2 cellular contexts compared by ENCODE assay signal in genomic region chr4:1192493-1193205, GRCh38.
TF ChIP-seq lines count a peak whose summit lies in the region.

No MANE protein-coding gene starts in this region.

TF ChIP-seq in IMR-90, 13 proteins besides CTCF, POLR2A, EP300 and RAD21:
- no peak for TF ChIP-seq RCOR1 (IDR thresholded peaks at IDR 0.05; ENCODE audit: insufficient replicate concordance, low read length)
- no peak for TF ChIP-seq ELK1 (IDR thresholded peaks at IDR 0.05; ENCODE audit: borderline replicate concordance, low read depth, low read length)
- TF ChIP-seq FOS (IDR thresholded peaks at IDR 0.05; ENCODE audit: low read depth, low read length) = no peak
- no peak for TF ChIP-seq CHD1 (IDR thresholded peaks at IDR 0.05; ENCODE audit: low read depth, low read length)
- TF ChIP-seq NFE2L2 (IDR thresholded peaks at IDR 0.05; ENCODE audit: low read depth, low read length) = no peak
- TF ChIP-seq MAZ (IDR thresholded peaks at IDR 0.05; ENCODE audit: borderline replicate concordance, low read depth, low read length) = no peak
- TF ChIP-seq SMC3 (IDR thresholded peaks at IDR 0.05; ENCODE audit: low read depth, low read length) = no peak
- TF ChIP-seq CEBPB (IDR thresholded peaks at IDR 0.05; ENCODE audit: low read depth, low read length) = no peak
- TF ChIP-seq BHLHE40 (IDR thresholded peaks at IDR 0.05; ENCODE audit: low read depth, low read length) = no peak
- no peak for TF ChIP-seq MAFK (IDR thresholded peaks at IDR 0.05; ENCODE audit: low read depth, low read length)
- TF ChIP-seq USF2 (IDR thresholded peaks at IDR 0.05; ENCODE audit: low read depth, low read length) = no peak
- TF ChIP-seq RFX5 (IDR thresholded peaks at IDR 0.05; ENCODE audit: low read depth, low read length) = no peak
- no peak for TF ChIP-seq MXI1 (IDR thresholded peaks at IDR 0.05; ENCODE audit: borderline replicate concordance, low read depth, low read length)

TF ChIP-seq in HepG2, 621 proteins besides CTCF, POLR2A, EP300 and RAD21:
- TF ChIP-seq, protein P1, sequence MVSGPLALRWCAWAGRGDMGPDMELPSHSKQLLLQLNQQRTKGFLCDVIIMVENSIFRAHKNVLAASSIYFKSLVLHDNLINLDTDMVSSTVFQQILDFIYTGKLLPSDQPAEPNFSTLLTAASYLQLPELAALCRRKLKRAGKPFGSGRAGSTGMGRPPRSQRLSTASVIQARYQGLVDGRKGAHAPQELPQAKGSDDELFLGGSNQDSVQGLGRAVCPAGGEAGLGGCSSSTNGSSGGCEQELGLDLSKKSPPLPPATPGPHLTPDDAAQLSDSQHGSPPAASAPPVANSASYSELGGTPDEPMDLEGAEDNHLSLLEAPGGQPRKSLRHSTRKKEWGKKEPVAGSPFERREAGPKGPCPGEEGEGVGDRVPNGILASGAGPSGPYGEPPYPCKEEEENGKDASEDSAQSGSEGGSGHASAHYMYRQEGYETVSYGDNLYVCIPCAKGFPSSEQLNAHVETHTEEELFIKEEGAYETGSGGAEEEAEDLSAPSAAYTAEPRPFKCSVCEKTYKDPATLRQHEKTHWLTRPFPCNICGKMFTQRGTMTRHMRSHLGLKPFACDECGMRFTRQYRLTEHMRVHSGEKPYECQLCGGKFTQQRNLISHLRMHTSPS (CRISPR knock-in tag; IDR thresholded peaks at IDR 0.05; ENCODE audit: low read depth) = 0 out of 2 replicates have a peak, but pooled peaks have one; percentile 19
- no peak for TF ChIP-seq FOXK1 (CRISPR knock-in tag; IDR thresholded peaks at IDR 0.05; ENCODE audit: borderline replicate concordance, low read depth)
- TF ChIP-seq AKAP8 (CRISPR knock-in tag; IDR thresholded peaks at IDR 0.05) = peak; percentile 44; the same call in 1 of the 2 replicates
- TF ChIP-seq AGO2 (optimal IDR thresholded peaks at IDR 0.05; ENCODE audit: low read depth, low read length) = peak; percentile 82
- TF ChIP-seq AGO1 (IDR thresholded peaks at IDR 0.05; ENCODE audit: low read depth, low read length, poor library complexity, severe bottlenecking) = peak; percentile 57
- TF ChIP-seq, protein P2, sequence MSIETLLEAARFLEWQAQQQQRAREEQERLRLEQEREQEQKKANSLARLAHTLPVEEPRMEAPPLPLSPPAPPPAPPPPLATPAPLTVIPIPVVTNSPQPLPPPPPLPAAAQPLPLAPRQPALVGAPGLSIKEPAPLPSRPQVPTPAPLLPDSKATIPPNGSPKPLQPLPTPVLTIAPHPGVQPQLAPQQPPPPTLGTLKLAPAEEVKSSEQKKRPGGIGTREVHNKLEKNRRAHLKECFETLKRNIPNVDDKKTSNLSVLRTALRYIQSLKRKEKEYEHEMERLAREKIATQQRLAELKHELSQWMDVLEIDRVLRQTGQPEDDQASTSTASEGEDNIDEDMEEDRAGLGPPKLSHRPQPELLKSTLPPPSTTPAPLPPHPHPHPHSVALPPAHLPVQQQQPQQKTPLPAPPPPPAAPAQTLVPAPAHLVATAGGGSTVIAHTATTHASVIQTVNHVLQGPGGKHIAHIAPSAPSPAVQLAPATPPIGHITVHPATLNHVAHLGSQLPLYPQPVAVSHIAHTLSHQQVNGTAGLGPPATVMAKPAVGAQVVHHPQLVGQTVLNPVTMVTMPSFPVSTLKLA (IDR thresholded peaks at IDR 0.05) = peak; percentile 98
- 0 out of 2 replicates have a peak, but pooled peaks have one; percentile 37 for TF ChIP-seq ZNF343 (CRISPR knock-in tag; IDR thresholded peaks at IDR 0.05)
- TF ChIP-seq ELF3 (CRISPR knock-in tag; IDR thresholded peaks at IDR 0.05) = no peak
- TF ChIP-seq SIN3B (IDR thresholded peaks at IDR 0.05; ENCODE audit: low read length) = no peak
